In genomic region chr19:17447704-17448189, GRCh38 we compare ENCODE assay signal across 10 cellular contexts. TPM values are rescaled to one million over a fixed set of nuclear protein-coding genes. Genes with fewer than 3 reads are reported as not detected.
A peak's percentile ranks its signal among the peaks of the same experiment; 100 is the strongest.
DNase-seq lines count a peak whose midpoint lies in the region; ATAC-seq, FAIRE-seq and TF ChIP-seq lines count a peak whose summit lies in the region.
"Had no signal": no experiment of that assay in that cellular context is flagged by ENCODE, and none has a peak within 500 bp of the region (broad histone marks: within the 10 kb centered on the region; RNA-seq: fewer than 3 reads in every experiment).

No MANE protein-coding gene starts in this region.

- H3K27ac ChIP-seq in CD8-positive, alpha-beta memory T cell (ENCODE audit: low read depth, low read length) = no peak overlapping the region
- no peak overlapping the region for H3K27ac ChIP-seq in endothelial cell of umbilical vein (ENCODE audit: insufficient read depth, low read depth, low read length)
- H3K27ac ChIP-seq in pancreas = no peak overlapping the region

- POLR2A ChIA-PET in CD8-positive, alpha-beta memory T cell (lab: Charles Lee) = no interaction called here
- POLR2A ChIA-PET in endothelial cell of umbilical vein (lab: Charles Lee) = no interaction called here

- H3K36me3 Mint-ChIP-seq in CD8-positive, alpha-beta memory T cell = no peaks in the 10 kb centered on the region

- H3K9me1 ChIP-seq in endothelial cell of umbilical vein (replicated peaks; ENCODE audit: control insufficient read depth, extremely low read depth, insufficient read depth, low read length) = no peaks in the 10 kb centered on the region

- H3K4me2 ChIP-seq in endothelial cell of umbilical vein (ENCODE audit: insufficient read depth, low read length) = no peak overlapping the region

- intact Hi-C loops in endothelial cell of umbilical vein (cut with micrococcal nuclease) = no loop called here
- intact Hi-C loops in pancreas (cut with DNase I) = no loop called here
- intact Hi-C loops in lower leg skin (cut with DNase I; ENCODE audit: low total_unique reads) = no loop called here

- peak overlapping the region in 6 of 7 donors; percentile 26 to 77 (median 44) for H3K4me3 Mint-ChIP-seq in CD8-positive, alpha-beta memory T cell

- no peaks in the 10 kb centered on the region for H3K79me2 ChIP-seq in endothelial cell of umbilical vein (ENCODE audit: control insufficient read depth, insufficient read depth, low read length)

- CTCF ChIA-PET in CD8-positive, alpha-beta memory T cell (lab: Charles Lee) = interaction anchor here (1.5 kb wide), 1 partner anchor 11 kb away, joined by 5 read pairs; no protein-coding TSS in a partner anchor
- CTCF ChIA-PET in endothelial cell of umbilical vein (lab: Charles Lee) = interaction anchor here (0.5 to 2.2 kb wide), 11 partner anchors 10 to 412 kb away, joined by 3 to 11 read pairs (median 4); partner anchors contain the start of genes MVB12A and RPL18A

- no peaks in the 10 kb centered on the region for H3K36me3 ChIP-seq in CD8-positive, alpha-beta memory T cell (ENCODE audit: insufficient read depth, low read length)
- H3K36me3 ChIP-seq in endothelial cell of umbilical vein (ENCODE audit: control insufficient read depth in 2 of 2, extremely low read depth in 1 of 2, insufficient read depth in 2 of 2, low read length in 2 of 2) = no peaks in the 10 kb centered on the region
- H3K36me3 ChIP-seq in pancreas = no peaks in the 10 kb centered on the region

- no peak for DNase-seq in CD8-positive, alpha-beta memory T cell
- DNase-seq in KBM-7 = peak; percentile 43
- DNase-seq in endothelial cell of umbilical vein (ENCODE audit: low read depth, low spot score) = no peak
- no peak for DNase-seq in pancreas
- DNase-seq in NCI-H748 treated with DMSO at 0.1 percent for 48 hours (lab: John Stamatoyannopoulos, UW) = no peak
- no peak for DNase-seq in stimulated activated CD4-positive, alpha-beta T cell treated with anti-CD3 and anti-CD28 coated beads, Interleukin-12 subunit alpha, Interleukin-12 subunit beta, amount 100 ng/mL, for 4 hours
- no peak for DNase-seq in lower leg skin (ENCODE audit: low spot score in 2 of 2)
- no peak for DNase-seq in NCI-H345 treated with DMSO at 0.1 percent for 48 hours (lab: John Stamatoyannopoulos, UW; ENCODE audit: unreplicated experiment)
- DNase-seq: cortex of kidney had no signal

- peaks cover 19 to 26% of the 10 kb centered on the region in 2 donors for H3K27me3 Mint-ChIP-seq in CD8-positive, alpha-beta memory T cell

- H3K9me3 ChIP-seq in CD8-positive, alpha-beta memory T cell (ENCODE audit: low read length) = no peaks in the 10 kb centered on the region
- H3K9me3 ChIP-seq in endothelial cell of umbilical vein (replicated peaks; ENCODE audit: control insufficient read depth, insufficient read depth, low read length) = no peaks in the 10 kb centered on the region
- no peaks in the 10 kb centered on the region for H3K9me3 ChIP-seq in pancreas

- peaks cover 6 to 10% (median 7%) of the 10 kb centered on the region in 3 donors for H3K4me1 Mint-ChIP-seq in CD8-positive, alpha-beta memory T cell

- no peaks in the 10 kb centered on the region for H3K9me3 Mint-ChIP-seq in CD8-positive, alpha-beta memory T cell

- no peak for FAIRE-seq in endothelial cell of umbilical vein (lab: Jason Lieb, UNC)
- no peak for FAIRE-seq in pancreas (lab: Jason Lieb, UNC)
- FAIRE-seq: urothelium cell line had no signal

- no peaks in the 10 kb centered on the region for H4K20me1 ChIP-seq in endothelial cell of umbilical vein (replicated peaks; ENCODE audit: control insufficient read depth, extremely low read depth, insufficient read depth, low read length)

- TF ChIP-seq POLR2A in endothelial cell of umbilical vein (IDR thresholded peaks at IDR 0.05; ENCODE audit: low read depth, low read length) (no peak), lower leg skin (IDR thresholded peaks at IDR 0.05) (no peak)

- TF ChIP-seq CTCF in endothelial cell of umbilical vein (IDR thresholded peaks at IDR 0.05; ENCODE audit: extremely low read depth in 1 of 2, insufficient read depth in 1 of 2, low read depth in 1 of 2, low read length in 2 of 2) (no peak), pancreas (IDR thresholded peaks at IDR 0.05) (no peak), lower leg skin (IDR thresholded peaks at IDR 0.05) (no peak)

- H3K4me1 ChIP-seq in CD8-positive, alpha-beta memory T cell (ENCODE audit: insufficient read depth, low read length) = peaks cover 5% of the 10 kb centered on the region
- H3K4me1 ChIP-seq in endothelial cell of umbilical vein (ENCODE audit: control insufficient read depth, extremely low read depth, insufficient read depth, low read length) = no peaks in the 10 kb centered on the region
- no peaks in the 10 kb centered on the region for H3K4me1 ChIP-seq in pancreas

- no peak overlapping the region for H3K9ac ChIP-seq in endothelial cell of umbilical vein (replicated peaks; ENCODE audit: extremely low read depth, insufficient read depth, low read length)

- peak overlapping the region; percentile 61 for H2AFZ ChIP-seq in endothelial cell of umbilical vein (ENCODE audit: low read depth, low read length)

- no TSS peak for BruUV-seq in endothelial cell of umbilical vein (replicated peaks; lab: Mats Ljungman, UMichigan)

- dilution Hi-C loops in endothelial cell of umbilical vein (cut with MboI; ENCODE audit: extremely low pct_ligation_motif_present, low sequenced_read_pairs) = no loop called here

- in situ Hi-C loops in KBM-7 (cut with MboI; ENCODE audit: low pct_unique_long_range_greater_than_20kb, low sequenced_read_pairs) = no loop called here

- ATAC-seq in pancreas = peak in 1 of 4 donors; percentile 30

- peaks cover 6% of the 10 kb centered on the region for H3K27me3 ChIP-seq in CD8-positive, alpha-beta memory T cell (ENCODE audit: insufficient read depth, low read length, poor library complexity, severe bottlenecking)
- H3K27me3 ChIP-seq in endothelial cell of umbilical vein (ENCODE audit: control insufficient read depth in 2 of 2, insufficient read depth in 2 of 2, low read length in 2 of 2) = peaks cover 8 to 14% of the 10 kb centered on the region in 2 experiments
- H3K27me3 ChIP-seq in pancreas = no peaks in the 10 kb centered on the region

- 20 to 27% methylated on average over 5 to 9 of the region's 9 CpGs for WGBS in pancreas, 2 donors
- WGBS in lower leg skin, 2 donors = 28 to 54% methylated on average over 5 to 8 of the region's 9 CpGs

- no peak overlapping the region for H3K4me3 ChIP-seq in CD8-positive, alpha-beta memory T cell (ENCODE audit: low read length)
- H3K4me3 ChIP-seq in endothelial cell of umbilical vein (replicated peaks in 1 of 3; ENCODE audit: insufficient read depth in 1 of 3, low read depth in 1 of 3, low read length in 3 of 3) (no peak overlapping the region), pancreas (peak overlapping the region in 3 of 4 donors; percentile 16 to 53 (median 49)), lower leg skin (ENCODE audit: low read depth, poor library complexity, severe bottlenecking) (no peak overlapping the region)

- H3K27ac Mint-ChIP-seq in CD8-positive, alpha-beta memory T cell = no peak overlapping the region

RNA-seq across cellular contexts. Expression of gene TMEM221, which starts 0.7 kb away (rescaled TPM):
- total RNA-seq in CD8-positive, alpha-beta memory T cell = not detected
- not detected for polyA plus RNA-seq in CD8-positive, alpha-beta memory T cell
- total RNA-seq in endothelial cell of umbilical vein (not detected in 2 replicates), pancreas (under 1 TPM; 0.13 to 1.00 (median 0.46) TPM), lower leg skin (1 to 10 TPM in 1 of 4 donors, under 1 TPM in 2, not detected in 1; 0.42 to 1.3 (median 0.61) TPM)
- polyA plus RNA-seq in endothelial cell of umbilical vein (0.06 and 0.08 TPM in 2 replicates), pancreas (under 1 TPM; 0.16 to 0.42 TPM)
- polyA plus RNA-seq in endothelial cell of umbilical vein (2011; cell fraction: cytosol; rRNA removed) = 0.04 and 0.05 TPM in 2 replicates
- 0.14 TPM in 1 of 2 replicates, not detected in the other for polyA plus RNA-seq in endothelial cell of umbilical vein (2011; cell fraction: nucleus; rRNA removed)
- polyA plus RNA-seq in endothelial cell of umbilical vein (2012) = 0.10 and 0.13 TPM in 2 replicates
- polyA minus RNA-seq in endothelial cell of umbilical vein = 0.45 TPM in 1 of 2 replicates, not detected in the other
- not detected for polyA minus RNA-seq in endothelial cell of umbilical vein (2011; cell fraction: cytosol; rRNA and poly(A)+ RNA removed)
- not detected in 2 replicates for polyA minus RNA-seq in endothelial cell of umbilical vein (2011; cell fraction: nucleus; rRNA and poly(A)+ RNA removed)

RNA-seq across cellular contexts. Expression of gene NXNL1, which starts 13.0 kb away (rescaled TPM):
- total RNA-seq in CD8-positive, alpha-beta memory T cell = not detected
- polyA plus RNA-seq in CD8-positive, alpha-beta memory T cell = not detected
- not detected in 2 replicates for total RNA-seq in endothelial cell of umbilical vein
- not detected in 2 replicates for polyA plus RNA-seq in endothelial cell of umbilical vein
- not detected in 2 replicates for polyA plus RNA-seq in endothelial cell of umbilical vein (2011; cell fraction: cytosol; rRNA removed)
- polyA plus RNA-seq in endothelial cell of umbilical vein (2011; cell fraction: nucleus; rRNA removed) = not detected in 2 replicates
- not detected in 2 replicates for polyA plus RNA-seq in endothelial cell of umbilical vein (2012)
- not detected in 2 replicates for polyA minus RNA-seq in endothelial cell of umbilical vein
- not detected for polyA minus RNA-seq in endothelial cell of umbilical vein (2011; cell fraction: cytosol; rRNA and poly(A)+ RNA removed)
- polyA minus RNA-seq in endothelial cell of umbilical vein (2011; cell fraction: nucleus; rRNA and poly(A)+ RNA removed) = not detected in 2 replicates
- not detected for total RNA-seq in pancreas
- under 1 TPM in 1 of 2 donors, not detected in 1; 0.19 TPM for polyA plus RNA-seq in pancreas
- not detected for total RNA-seq in lower leg skin

RNA-seq across cellular contexts. Expression of gene SLC27A1, which starts 22.6 kb away (rescaled TPM):
- total RNA-seq in CD8-positive, alpha-beta memory T cell = 1 to 10 TPM; 2.0 to 3.7 TPM
- 6.6 TPM for polyA plus RNA-seq in CD8-positive, alpha-beta memory T cell
- total RNA-seq in endothelial cell of umbilical vein (13.5 and 14.9 TPM in 2 replicates), pancreas (10 to 100 TPM in 3 of 6 donors, 1 to 10 TPM in 3; 9.4 to 18.1 (median 10.2) TPM), lower leg skin (10 to 100 TPM; 30.6 to 58.2 (median 43.6) TPM)
- polyA plus RNA-seq in endothelial cell of umbilical vein (10.4 and 11.9 TPM in 2 replicates), pancreas (10 to 100 TPM; 31.4 to 37.1 TPM)
- polyA plus RNA-seq in endothelial cell of umbilical vein (2011; cell fraction: cytosol; rRNA removed) = 4.8 and 6.3 TPM in 2 replicates
- 14.2 and 17.9 TPM in 2 replicates for polyA plus RNA-seq in endothelial cell of umbilical vein (2011; cell fraction: nucleus; rRNA removed)
- 6.9 and 12.3 TPM in 2 replicates for polyA plus RNA-seq in endothelial cell of umbilical vein (2012)
- polyA minus RNA-seq in endothelial cell of umbilical vein = 9.9 and 10.3 TPM in 2 replicates
- polyA minus RNA-seq in endothelial cell of umbilical vein (2011; cell fraction: cytosol; rRNA and poly(A)+ RNA removed) = 2.3 TPM
- polyA minus RNA-seq in endothelial cell of umbilical vein (2011; cell fraction: nucleus; rRNA and poly(A)+ RNA removed) = 5.6 and 10.7 TPM in 2 replicates

RNA-seq across cellular contexts. Expression of gene MVB12A, which starts 27.9 kb away (rescaled TPM):
- 10 to 100 TPM; 34.5 to 39.2 TPM for total RNA-seq in CD8-positive, alpha-beta memory T cell
- polyA plus RNA-seq in CD8-positive, alpha-beta memory T cell = 26.9 TPM
- total RNA-seq in endothelial cell of umbilical vein (58.1 and 63.3 TPM in 2 replicates), pancreas (10 to 100 TPM; 20.6 to 27.3 (median 23.5) TPM), lower leg skin (10 to 100 TPM; 66.8 to 86.4 (median 75.6) TPM)
- polyA plus RNA-seq in endothelial cell of umbilical vein (88.8 and 109 TPM in 2 replicates), pancreas (10 to 100 TPM; 43.7 to 58.7 TPM)
- polyA plus RNA-seq in endothelial cell of umbilical vein (2011; cell fraction: cytosol; rRNA removed) = 46.9 and 68.5 TPM in 2 replicates
- 55.0 and 67.6 TPM in 2 replicates for polyA plus RNA-seq in endothelial cell of umbilical vein (2011; cell fraction: nucleus; rRNA removed)
- 29.3 and 44.5 TPM in 2 replicates for polyA plus RNA-seq in endothelial cell of umbilical vein (2012)
- polyA minus RNA-seq in endothelial cell of umbilical vein = 25.8 and 26.0 TPM in 2 replicates
- polyA minus RNA-seq in endothelial cell of umbilical vein (2011; cell fraction: cytosol; rRNA and poly(A)+ RNA removed) = 34.8 TPM
- polyA minus RNA-seq in endothelial cell of umbilical vein (2011; cell fraction: nucleus; rRNA and poly(A)+ RNA removed) = 15.8 and 20.5 TPM in 2 replicates

RNA-seq across cellular contexts. Expression of gene BST2, which starts 42.3 kb away (rescaled TPM):
- total RNA-seq in CD8-positive, alpha-beta memory T cell = 100 to 1,000 TPM; 116 to 124 TPM
- polyA plus RNA-seq in CD8-positive, alpha-beta memory T cell = 192 TPM
- total RNA-seq in endothelial cell of umbilical vein (20.7 and 21.2 TPM in 2 replicates), pancreas (10 to 100 TPM in 4 of 6 donors, 1 to 10 TPM in 2; 3.9 to 34.6 (median 15.4) TPM), lower leg skin (10 to 100 TPM in 3 of 4 donors, 1 to 10 TPM in 1; 9.4 to 15.9 (median 12.5) TPM)
- polyA plus RNA-seq in endothelial cell of umbilical vein (145 and 146 TPM in 2 replicates), pancreas (10 to 100 TPM; 15.7 to 17.3 TPM)
- polyA plus RNA-seq in endothelial cell of umbilical vein (2011; cell fraction: cytosol; rRNA removed) = 143 and 161 TPM in 2 replicates
- polyA plus RNA-seq in endothelial cell of umbilical vein (2011; cell fraction: nucleus; rRNA removed) = 45.3 and 52.9 TPM in 2 replicates
- 84.7 and 155 TPM in 2 replicates for polyA plus RNA-seq in endothelial cell of umbilical vein (2012)
- 39.7 and 41.2 TPM in 2 replicates for polyA minus RNA-seq in endothelial cell of umbilical vein
- 168 TPM for polyA minus RNA-seq in endothelial cell of umbilical vein (2011; cell fraction: cytosol; rRNA and poly(A)+ RNA removed)
- 5.7 and 13.0 TPM in 2 replicates for polyA minus RNA-seq in endothelial cell of umbilical vein (2011; cell fraction: nucleus; rRNA and poly(A)+ RNA removed)

Comparison
In these comparisons a context has a peak if more than half of its experiments do, and no peak if none do; other contexts are left out.
1. H3K4me3 ChIP-seq: peak in pancreas (3 of 4); none in CD8-positive, alpha-beta memory T cell (single experiment), endothelial cell of umbilical vein (0 of 3) and lower leg skin (single experiment).